24 cellular contexts compared by ENCODE assay signal in the genomic region with DNA sequence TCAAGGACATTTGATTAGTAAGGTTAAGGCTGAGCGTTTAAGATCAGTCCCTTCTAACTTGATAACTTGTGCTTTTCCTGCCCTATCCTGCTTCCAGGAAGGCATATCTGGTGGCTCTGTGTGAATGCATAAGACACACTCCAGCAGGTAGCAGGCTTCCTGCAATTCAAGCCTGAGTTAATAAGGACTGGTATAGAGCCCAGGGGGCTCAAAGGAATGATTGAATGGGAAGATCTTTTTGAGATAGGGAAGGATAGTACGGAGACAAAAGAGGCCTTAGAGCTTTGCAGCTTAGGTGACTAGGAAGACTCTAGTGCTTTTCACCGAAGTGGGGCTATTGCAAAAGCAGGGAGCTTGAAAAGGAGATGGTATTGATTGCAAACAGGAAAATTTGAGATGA.
"Had no signal": no experiment of that assay in that cellular context is flagged by ENCODE, and none has a peak within 500 bp of the region (broad histone marks: within the 10 kb centered on the region; RNA-seq: fewer than 3 reads in every experiment).

No MANE protein-coding gene starts in this region.

- ATAC-seq: activated T-helper 17 cell treated with anti-CD3 and anti-CD28 coated beads, Interleukin-2, amount 50 U/mL, for 72 hours; Panc1; Right ventricle myocardium inferior had no signal

- H3K4me3 ChIP-seq: SJSA1 had no signal

- H3K36me3 ChIP-seq: SJSA1 had no signal

- H3K27me3 ChIP-seq: SJSA1 had no signal

- H3K27ac ChIP-seq: SJSA1 had no signal

- H3K9me3 ChIP-seq: SJSA1 had no signal

- H3K4me1 ChIP-seq: SJSA1 had no signal

- DNase-seq: activated B cell treated with CpG ODN at 0.5 μM for 24 hours; activated CD4-positive, alpha-beta memory T cell treated with anti-CD3 and anti-CD28 coated beads, Interleukin-2, amount 10 ng/mL, durations not matched to agents 7 days and 5 days; activated CD4-positive, alpha-beta T cell treated with anti-CD3 and anti-CD28 coated beads, Interleukin-2, amount 10 ng/mL, durations not matched to agents 7 days and 5 days; activated gamma-delta T cell; activated naive CD4-positive, alpha-beta T cell treated with anti-CD3 and anti-CD28 coated beads for 36 hours; activated T-cell treated with anti-CD3 and anti-CD28 coated beads for 4 hours; activated T-cell treated with anti-CD3 and anti-CD28 coated beads, Interleukin-2, amount 50 U/mL, for 48 hours; amygdala; MM.1S; NCI-H1105; NCI-H1436 treated with DMSO at 0.1 percent for 48 hours; NCI-H187; NCI-H2081; NCI-H2171 treated with DMSO at 0.1 percent for 48 hours; NCI-H226; NCI-H526; NCI-H82; OCI-M1; RPMI8226; T-helper 9 cell had no signal
